ENCODE assay signal across 25 cellular contexts in the genomic region with DNA sequence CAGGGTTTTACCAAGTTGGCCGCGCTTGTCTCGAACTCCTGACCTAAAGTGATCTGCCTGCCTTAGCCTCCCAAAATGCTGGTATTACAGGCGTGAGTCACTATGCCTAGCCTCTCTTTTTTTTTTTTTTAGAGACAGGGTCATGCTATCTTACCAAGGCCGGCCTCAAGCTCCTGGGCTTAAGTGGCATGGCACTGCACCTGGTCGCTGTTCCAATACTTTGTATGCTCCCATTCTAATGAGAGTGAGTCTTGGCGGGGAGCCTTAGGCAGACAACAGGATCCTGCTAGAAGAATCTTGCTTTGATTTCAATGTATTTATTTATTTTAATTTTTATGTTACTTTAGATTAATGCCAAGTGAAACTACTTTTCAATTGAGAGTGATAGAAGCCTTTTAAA. TPM values are rescaled to one million over a fixed set of nuclear protein-coding genes. Genes with fewer than 3 reads are reported as not detected.
"Had no signal": no experiment of that assay in that cellular context is flagged by ENCODE, and none has a peak within 500 bp of the region (broad histone marks: within the 10 kb centered on the region; RNA-seq: fewer than 3 reads in every experiment).

No MANE protein-coding gene starts in this region.

- H3K4me3 ChIP-seq: body of pancreas, dorsolateral prefrontal cortex, left lung, ovary, psoas muscle, right atrium auricular region, stomach, suprapubic skin, tibial nerve had no signal

- H3K27ac ChIP-seq: body of pancreas, dorsolateral prefrontal cortex, left lung, ovary, psoas muscle, right atrium auricular region, suprapubic skin, tibial nerve, WERI-Rb-1 had no signal

- H3K36me3 ChIP-seq: ovary, right atrium auricular region, WERI-Rb-1 had no signal

- H3K27me3 ChIP-seq: body of pancreas, dorsolateral prefrontal cortex, left lung, ovary, right atrium auricular region, stomach, suprapubic skin, tibial nerve had no signal

- FAIRE-seq: colon, urothelium cell line had no signal

- ATAC-seq: activated CD8-positive, alpha-beta memory T cell treated with anti-CD3 and anti-CD28 coated beads, Interleukin-2, amount 10 ng/mL, durations not matched to agents 7 days and 5 days; activated CD8-positive, alpha-beta T cell treated with anti-CD3 and anti-CD28 coated beads for 36 hours; body of pancreas; left lung; natural killer cell treated with Interleukin-12 subunit alpha and Interleukin-12 subunit beta and Interleukin-15 and Interleukin-18, amount 100 ng/mL, for 72 hours; stimulated activated memory B cell treated with anti-CD40 and anti-IgM and Interleukin-4, amounts not matched to agents 10 μg/mL and 1 μg/mL and 100 μg/mL, for 72 hours had no signal

- DNase-seq: activated CD4-positive, alpha-beta T cell treated with anti-CD3 and anti-CD28 coated beads, Interleukin-2, amount 10 ng/mL, durations not matched to agents 7 days and 5 days; activated CD4-positive, CD25-positive, alpha-beta regulatory T cell treated with anti-CD3 and anti-CD28 coated beads, Interleukin-2, amount 50 U/mL, for 72 hours; activated CD8-positive, alpha-beta memory T cell treated with anti-CD3 and anti-CD28 coated beads, Interleukin-2, amount 10 ng/mL, durations not matched to agents 7 days and 5 days; activated CD8-positive, alpha-beta T cell treated with anti-CD3 and anti-CD28 coated beads for 36 hours; activated gamma-delta T cell; activated naive CD4-positive, alpha-beta T cell treated with anti-CD3 and anti-CD28 coated beads, Interleukin-2, amount 50 U/mL, for 16 hours; activated T-cell treated with anti-CD3 and anti-CD28 coated beads for 4 hours; anterior cingulate cortex; body of pancreas; dorsolateral prefrontal cortex; foreskin fibroblast; immature natural killer cell; kidney glomerular epithelial cell; left lung; ovary; psoas muscle; stomach; WERI-Rb-1 had no signal

- H3K9me3 ChIP-seq: body of pancreas, left lung, ovary, psoas muscle, right atrium auricular region, stomach, suprapubic skin, tibial nerve had no signal

RNA-seq across cellular contexts. Expression of a gene that starts 22.3 kb away (rescaled TPM):
- total RNA-seq: activated CD8-positive, alpha-beta memory T cell treated with anti-CD3 and anti-CD28 coated beads, Interleukin-2, amount 10 ng/mL, durations not matched to agents 7 days and 5 days had no signal
